Comparison of ENCODE assay signal across 31 cellular contexts in the genomic region with DNA sequence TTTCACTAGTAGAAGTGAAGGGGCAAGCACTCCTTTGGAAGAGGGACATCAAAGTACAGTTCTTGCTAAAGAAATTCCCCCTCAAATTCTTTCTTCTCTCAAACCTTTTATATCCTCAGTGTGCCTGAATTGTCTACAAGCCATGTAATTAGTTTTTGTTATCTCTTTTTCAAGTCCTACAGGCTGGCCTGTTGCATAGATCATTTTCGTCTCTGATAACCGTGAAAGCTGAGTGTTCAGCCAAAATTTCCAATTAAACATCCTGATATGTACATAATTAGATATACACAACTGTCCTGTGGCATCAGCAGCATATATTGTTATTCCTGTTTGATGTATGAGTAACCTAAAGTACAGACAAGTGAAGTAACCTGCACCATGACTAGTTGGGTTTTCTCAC.
DNase-seq lines count a peak whose midpoint lies in the region; ATAC-seq and TF ChIP-seq lines count a peak whose summit lies in the region.
"Had no signal": no experiment of that assay in that cellular context is flagged by ENCODE, and none has a peak within 500 bp of the region (broad histone marks: within the 10 kb centered on the region; RNA-seq: fewer than 3 reads in every experiment).

No MANE protein-coding gene starts in this region.

- H3K4me2 ChIP-seq in SK-N-SH (no peak overlapping the region), PC-9 (no peak overlapping the region)
- H3K4me2 ChIP-seq: A549; BLaER1; BLaER1 treated with 17β-estradiol and CSF1 and Interleukin-3, amounts not matched to agents 10 nM and 100 nM had no signal

- H3K9me3 ChIP-seq in SK-N-SH (no peaks in the 10 kb centered on the region), PC-9 (ENCODE audit: insufficient read depth, low read depth) (no peaks in the 10 kb centered on the region)
- H3K9me3 ChIP-seq: A549; BE2C; BLaER1; BLaER1 treated with 17β-estradiol and CSF1 and Interleukin-3, amounts not matched to agents 10 nM and 100 nM; Caco-2 had no signal

- peaks cover 6 to 16% of the 10 kb centered on the region in 2 experiments; a peak in 2 of 4 replicates for H3K4me1 ChIP-seq in SK-N-SH (ENCODE audit: control insufficient read depth in 1 of 2, insufficient read depth in 2 of 2, low read depth in 1 of 2, low read length in 1 of 2)
- H3K4me1 ChIP-seq in PC-9 (replicated peaks; ENCODE audit: insufficient read depth) = no peaks in the 10 kb centered on the region
- H3K4me1 ChIP-seq: A549, BLaER1, Caco-2 had no signal

- POLR2A ChIA-PET in SK-N-SH (lab: Yijun Ruan, JAX) (no interaction called here), PC-9 (lab: Charles Lee; ENCODE audit: unreplicated experiment) (no interaction called here)

- H3K9ac ChIP-seq in SK-N-SH = no peak overlapping the region
- H3K9ac ChIP-seq: BLaER1; BLaER1 treated with 17β-estradiol and CSF1 and Interleukin-3, amounts not matched to agents 10 nM and 100 nM had no signal

- H2AFZ ChIP-seq in SK-N-SH (ENCODE audit: low read depth) (no peak overlapping the region), PC-9 (0 out of 2 replicates have a peak overlapping the region, but pooled peaks have one; percentile 6)

- H3K79me2 ChIP-seq in SK-N-SH (ENCODE audit: insufficient read depth) (peaks cover 4% of the 10 kb centered on the region; the same call in 1 of the 2 replicates), PC-9 (ENCODE audit: low read depth) (no peaks in the 10 kb centered on the region)

- no peaks in the 10 kb centered on the region for H3F3A ChIP-seq in SK-N-SH (replicated peaks; ENCODE audit: insufficient read depth)
- H3F3A ChIP-seq in PC-9 (ENCODE audit: insufficient read depth, low read depth) = no peaks in the 10 kb centered on the region

- H3K27me3 ChIP-seq in SK-N-SH (ENCODE audit: insufficient read depth) = no peaks in the 10 kb centered on the region
- H3K27me3 ChIP-seq in PC-9 (ENCODE audit: insufficient read depth, low read depth) = no peaks in the 10 kb centered on the region
- H3K27me3 ChIP-seq: BE2C; BLaER1; BLaER1 treated with 17β-estradiol and CSF1 and Interleukin-3, amounts not matched to agents 10 nM and 100 nM had no signal

- DNase-seq in SK-N-SH = peak; percentile 14
- no peak for DNase-seq in PC-9
- peak; percentile 15 for DNase-seq in SK-N-DZ (ENCODE audit: low spot score)
- no peak for DNase-seq in islet precursor cell
- no peak for DNase-seq in middle frontal gyrus (ENCODE audit: extremely low spot score, low spot score)
- DNase-seq: 8988T; ACHN; AML-193; BE2C; C1 segment of cervical spinal cord; Caco-2; Calu3; CD4-positive, alpha-beta memory T cell; CD4-positive, alpha-beta T cell; CD4-positive, CD25-positive, alpha-beta regulatory T cell; CD8-positive, alpha-beta memory T cell; CD8-positive, alpha-beta T cell; COR-L47; DMS 273 treated with DMSO at 0.1 percent for 48 hours; DMS153; DMS53; DMS79; DMS79 treated with DMSO at 0.1 percent for 48 hours; DND-41; EL had no signal

- H4K20me1 ChIP-seq in SK-N-SH (ENCODE audit: insufficient read depth) = no peaks in the 10 kb centered on the region
- H4K20me1 ChIP-seq in PC-9 (ENCODE audit: insufficient read depth) = no peaks in the 10 kb centered on the region
- H4K20me1 ChIP-seq: BLaER1; BLaER1 treated with 17β-estradiol and CSF1 and Interleukin-3, amounts not matched to agents 10 nM and 100 nM had no signal

- no peak for ATAC-seq in SK-N-SH treated with all-trans-retinoic acid at 6 μM for 48 hours
- ATAC-seq: A549; CD8-positive, alpha-beta T cell had no signal

- BruUV-seq in PC-9 (replicated peaks; lab: Mats Ljungman, UMichigan) = no TSS peak

- intact Hi-C loops in PC-9 (cut with micrococcal nuclease; ENCODE audit: unreplicated experiment) = no loop called here

- TF ChIP-seq RAD21 in SK-N-SH (IDR thresholded peaks at IDR 0.05; ENCODE audit: low read length) = no peak

- 66% methylated on average over 2 of the region's 2 CpGs for WGBS in SK-N-SH (ENCODE audit: low lambda C conversion rate)

- H3K27ac ChIP-seq in SK-N-SH (ENCODE audit: low read depth in 2 of 2, low read length in 1 of 2) = peak overlapping the region in 1 of 2 experiments; percentile 67; a peak in 1 of 4 replicates
- no peak overlapping the region for H3K27ac ChIP-seq in PC-9
- H3K27ac ChIP-seq: 22Rv1; A549; BLaER1; BLaER1 treated with 17β-estradiol and CSF1 and Interleukin-3, amounts not matched to agents 10 nM and 100 nM; C4-2B had no signal

- peak in 1 of 2 experiments; percentile 68; a peak in 1 of 4 replicates for TF ChIP-seq EP300 in SK-N-SH (IDR thresholded peaks at IDR 0.05; ENCODE audit: borderline replicate concordance in 1 of 2, low read depth in 1 of 2, low read length in 1 of 2)

- CTCF ChIA-PET in SK-N-SH (lab: Yijun Ruan, JAX) = interaction anchor here (0.6 to 0.8 kb wide), 2 partner anchors 9 to 45 kb away, joined by 4 read pairs; no protein-coding TSS in a partner anchor
- CTCF ChIA-PET in PC-9 (lab: Charles Lee) = no interaction called here

- H3K4me3 ChIP-seq in SK-N-SH (ENCODE audit: low read depth in 2 of 2, low read length in 1 of 2) = no peak overlapping the region
- H3K4me3 ChIP-seq in PC-9 = no peak overlapping the region
- H3K4me3 ChIP-seq: A549; BLaER1; BLaER1 treated with 17β-estradiol and CSF1 and Interleukin-3, amounts not matched to agents 10 nM and 100 nM had no signal

- TF ChIP-seq CTCF in SK-N-SH (IDR thresholded peaks at IDR 0.05) (no peak), PC-9 (conservative IDR thresholded peaks at IDR 0.05) (no peak)

- H3K36me3 ChIP-seq in SK-N-SH (replicated peaks in 1 of 2; ENCODE audit: control insufficient read depth in 1 of 2, insufficient read depth in 2 of 2, low read length in 1 of 2) (no peaks in the 10 kb centered on the region), PC-9 (ENCODE audit: low read depth) (no peaks in the 10 kb centered on the region)
- H3K36me3 ChIP-seq: BE2C; BLaER1; BLaER1 treated with 17β-estradiol and CSF1 and Interleukin-3, amounts not matched to agents 10 nM and 100 nM had no signal

- H3K9me2 ChIP-seq in SK-N-SH (no peaks in the 10 kb centered on the region), PC-9 (ENCODE audit: insufficient read depth) (no peaks in the 10 kb centered on the region)

TF ChIP-seq in SK-N-SH, 30 proteins besides CTCF, POLR2A, EP300 and RAD21:
- TF ChIP-seq FOXJ3 (CRISPR knock-in tag; IDR thresholded peaks at IDR 0.05) (0 out of 2 replicates have a peak, but pooled peaks have one; percentile 49), CHD2 (IDR thresholded peaks at IDR 0.05; ENCODE audit: low read length, partially characterized antibody) (peak; percentile 15), NRF1 (IDR thresholded peaks at IDR 0.05; ENCODE audit: low read depth, low read length) (no peak), GATA2 (CRISPR knock-in tag; IDR thresholded peaks at IDR 0.05) (peak; percentile 77), RCOR1 (IDR thresholded peaks at IDR 0.05; ENCODE audit: low read length) (peak; percentile 55; the same call in 1 of the 2 replicates), JUND (IDR thresholded peaks at IDR 0.05) (no peak)
TF ChIP-seq in SK-N-SH: peak in this region for 4.

TF ChIP-seq in SK-N-SH treated with all-trans-retinoic acid at 6 μM for 48 hours, 23 proteins besides CTCF, POLR2A, EP300 and RAD21 (continues in another document):
- TF ChIP-seq CSDC2 (CRISPR knock-in tag; IDR thresholded peaks at IDR 0.05) = no peak
- TF ChIP-seq, protein P1, sequence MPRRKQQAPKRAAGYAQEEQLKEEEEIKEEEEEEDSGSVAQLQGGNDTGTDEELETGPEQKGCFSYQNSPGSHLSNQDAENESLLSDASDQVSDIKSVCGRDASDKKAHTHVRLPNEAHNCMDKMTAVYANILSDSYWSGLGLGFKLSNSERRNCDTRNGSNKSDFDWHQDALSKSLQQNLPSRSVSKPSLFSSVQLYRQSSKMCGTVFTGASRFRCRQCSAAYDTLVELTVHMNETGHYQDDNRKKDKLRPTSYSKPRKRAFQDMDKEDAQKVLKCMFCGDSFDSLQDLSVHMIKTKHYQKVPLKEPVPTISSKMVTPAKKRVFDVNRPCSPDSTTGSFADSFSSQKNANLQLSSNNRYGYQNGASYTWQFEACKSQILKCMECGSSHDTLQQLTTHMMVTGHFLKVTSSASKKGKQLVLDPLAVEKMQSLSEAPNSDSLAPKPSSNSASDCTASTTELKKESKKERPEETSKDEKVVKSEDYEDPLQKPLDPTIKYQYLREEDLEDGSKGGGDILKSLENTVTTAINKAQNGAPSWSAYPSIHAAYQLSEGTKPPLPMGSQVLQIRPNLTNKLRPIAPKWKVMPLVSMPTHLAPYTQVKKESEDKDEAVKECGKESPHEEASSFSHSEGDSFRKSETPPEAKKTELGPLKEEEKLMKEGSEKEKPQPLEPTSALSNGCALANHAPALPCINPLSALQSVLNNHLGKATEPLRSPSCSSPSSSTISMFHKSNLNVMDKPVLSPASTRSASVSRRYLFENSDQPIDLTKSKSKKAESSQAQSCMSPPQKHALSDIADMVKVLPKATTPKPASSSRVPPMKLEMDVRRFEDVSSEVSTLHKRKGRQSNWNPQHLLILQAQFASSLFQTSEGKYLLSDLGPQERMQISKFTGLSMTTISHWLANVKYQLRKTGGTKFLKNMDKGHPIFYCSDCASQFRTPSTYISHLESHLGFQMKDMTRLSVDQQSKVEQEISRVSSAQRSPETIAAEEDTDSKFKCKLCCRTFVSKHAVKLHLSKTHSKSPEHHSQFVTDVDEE (CRISPR knock-in tag; IDR thresholded peaks at IDR 0.05) = no peak
- TF ChIP-seq OSR1 (CRISPR knock-in tag; IDR thresholded peaks at IDR 0.05) = no peak
- no peak for TF ChIP-seq ESRRG (CRISPR knock-in tag; IDR thresholded peaks at IDR 0.05)
- no peak for TF ChIP-seq RARB (CRISPR knock-in tag; IDR thresholded peaks at IDR 0.05)
- TF ChIP-seq, protein P2, sequence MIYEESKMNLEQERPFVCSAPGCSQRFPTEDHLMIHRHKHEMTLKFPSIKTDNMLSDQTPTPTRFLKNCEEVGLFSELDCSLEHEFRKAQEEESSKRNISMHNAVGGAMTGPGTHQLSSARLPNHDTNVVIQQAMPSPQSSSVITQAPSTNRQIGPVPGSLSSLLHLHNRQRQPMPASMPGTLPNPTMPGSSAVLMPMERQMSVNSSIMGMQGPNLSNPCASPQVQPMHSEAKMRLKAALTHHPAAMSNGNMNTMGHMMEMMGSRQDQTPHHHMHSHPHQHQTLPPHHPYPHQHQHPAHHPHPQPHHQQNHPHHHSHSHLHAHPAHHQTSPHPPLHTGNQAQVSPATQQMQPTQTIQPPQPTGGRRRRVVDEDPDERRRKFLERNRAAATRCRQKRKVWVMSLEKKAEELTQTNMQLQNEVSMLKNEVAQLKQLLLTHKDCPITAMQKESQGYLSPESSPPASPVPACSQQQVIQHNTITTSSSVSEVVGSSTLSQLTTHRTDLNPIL (CRISPR knock-in tag; IDR thresholded peaks at IDR 0.05; ENCODE audit: low read depth) = no peak
- no peak for TF ChIP-seq BACH2 (CRISPR knock-in tag; IDR thresholded peaks at IDR 0.05; ENCODE audit: borderline replicate concordance)
- no peak for TF ChIP-seq ZNF8 (CRISPR knock-in tag; IDR thresholded peaks at IDR 0.05)
- TF ChIP-seq ZNF565 (CRISPR knock-in tag; conservative IDR thresholded peaks at IDR 0.05; ENCODE audit: low read depth) = no peak

Comparison
In these comparisons a context has a peak if more than half of its experiments do, and no peak if none do; other contexts are left out.
1. DNase-seq: peak in SK-N-SH (single experiment) and SK-N-DZ (single experiment); none in PC-9 (0 of 2), islet precursor cell (single experiment) and middle frontal gyrus (single experiment).